ENCODE assay signal across 8 cellular contexts in the genomic region with DNA sequence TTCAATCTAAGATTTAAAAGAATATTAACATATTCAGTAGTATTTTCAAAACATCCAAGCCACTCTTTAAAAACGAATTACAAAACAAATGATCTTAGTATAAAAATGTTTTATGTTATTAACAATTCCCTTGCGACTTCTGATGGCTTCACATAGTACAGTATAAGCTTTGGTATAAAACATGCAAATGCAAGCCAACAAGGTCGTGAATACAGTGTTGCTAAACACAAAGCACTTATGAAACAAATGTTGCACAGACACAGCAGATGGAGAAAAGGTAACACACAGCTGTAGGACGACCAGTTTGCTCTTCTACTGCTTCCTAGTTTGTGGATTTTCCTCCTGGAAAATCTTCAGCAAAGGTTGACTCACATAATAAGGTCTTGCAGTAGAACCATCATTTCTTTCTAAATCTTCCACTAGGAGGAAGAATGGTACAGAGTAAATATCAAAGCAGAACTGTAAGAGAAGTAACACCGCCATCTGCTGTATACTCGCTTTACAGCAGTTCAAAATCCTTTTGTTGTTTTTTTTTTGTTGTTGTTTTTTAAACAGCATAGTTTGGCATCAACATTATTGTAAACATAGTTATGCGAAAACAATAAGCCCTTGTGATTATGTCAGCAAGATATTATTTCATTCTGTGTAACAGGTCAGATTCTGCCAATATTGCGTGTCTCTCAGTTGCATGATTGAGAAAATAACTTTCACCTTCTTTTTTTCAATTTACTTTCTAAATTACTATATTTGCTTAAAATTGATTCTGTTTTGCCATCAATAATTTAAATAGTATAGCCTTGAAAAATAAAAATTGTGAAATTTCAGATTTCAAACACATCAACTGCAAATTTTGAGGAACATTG.
A peak's percentile ranks its signal among the peaks of the same experiment; 100 is the strongest.
DNase-seq lines count a peak whose midpoint lies in the region; ATAC-seq lines count a peak whose summit lies in the region.

No MANE protein-coding gene starts in this region.

- no peaks in the 10 kb centered on the region for H3K4me1 ChIP-seq in effector memory CD4-positive, alpha-beta T cell (ENCODE audit: control insufficient read depth, insufficient read depth, low read length, poor library complexity, severe bottlenecking)

- no peaks in the 10 kb centered on the region for H3K9me3 ChIP-seq in effector memory CD4-positive, alpha-beta T cell (ENCODE audit: control insufficient read depth, low read length)

- H3K4me3 ChIP-seq in effector memory CD4-positive, alpha-beta T cell (ENCODE audit: insufficient read depth, low read depth, low read length, poor library complexity, severe bottlenecking) = no peak overlapping the region

- DNase-seq in DMS153 treated with DMSO at 0.1 percent for 48 hours (lab: John Stamatoyannopoulos, UW; ENCODE audit: unreplicated experiment) (peak; percentile 47), NCI-H524 treated with DMSO at 0.1 percent for 48 hours (lab: John Stamatoyannopoulos, UW) (peak; percentile 26), cerebellum (ENCODE audit: low spot score) (peak; percentile 5), lung microvascular endothelial cell (ENCODE audit: low read depth in 2 of 2) (peak; percentile 48 to 57)
- no peak for DNase-seq in effector memory CD4-positive, alpha-beta T cell
- DNase-seq in stimulated activated CD4-positive, alpha-beta T cell treated with anti-CD3 and anti-CD28 coated beads, Interleukin-12 subunit alpha, Interleukin-12 subunit beta, amount 100 ng/mL, for 4 hours = no peak

- no peaks in the 10 kb centered on the region for H3K27me3 ChIP-seq in effector memory CD4-positive, alpha-beta T cell (replicated peaks; ENCODE audit: control insufficient read depth, insufficient read depth, low read length, poor library complexity, severe bottlenecking)

- H3K27ac ChIP-seq in effector memory CD4-positive, alpha-beta T cell (ENCODE audit: insufficient read depth, low read length, poor library complexity, severe bottlenecking) = no peak overlapping the region

- H3K36me3 ChIP-seq in effector memory CD4-positive, alpha-beta T cell (ENCODE audit: control insufficient read depth, insufficient read depth, low read length) = no peaks in the 10 kb centered on the region

- ATAC-seq in GM19324 (IDR thresholded peaks at IDR 0.05; ENCODE audit: low FRiP score, unreplicated experiment) = peak; percentile 81
- peak; percentile 93 for ATAC-seq in HG03280 (IDR thresholded peaks at IDR 0.05; ENCODE audit: unreplicated experiment)

Comparison
In these comparisons a context has a peak if more than half of its experiments do, and no peak if none do; other contexts are left out.
1. DNase-seq: peak in DMS153 treated with DMSO at 0.1 percent for 48 hours (single experiment), NCI-H524 treated with DMSO at 0.1 percent for 48 hours (single experiment), cerebellum (single experiment) and lung microvascular endothelial cell (2 of 2); none in effector memory CD4-positive, alpha-beta T cell (0 of 3) and stimulated activated CD4-positive, alpha-beta T cell treated with anti-CD3 and anti-CD28 coated beads, Interleukin-12 subunit alpha, Interleukin-12 subunit beta, amount 100 ng/mL, for 4 hours (single experiment).